8 cellular contexts compared by ENCODE assay signal in genomic region chr21:42220138-42220701, GRCh38. TPM values are rescaled to one million over a fixed set of nuclear protein-coding genes. Genes with fewer than 3 reads are reported as not detected.
A peak's percentile ranks its signal among the peaks of the same experiment; 100 is the strongest.
DNase-seq lines count a peak whose midpoint lies in the region; ATAC-seq, FAIRE-seq and TF ChIP-seq lines count a peak whose summit lies in the region.

No MANE protein-coding gene starts in this region.

- peak overlapping the region; percentile 73 to 84 for H3K27ac ChIP-seq in A549
- H3K27ac ChIP-seq in breast epithelium: peak overlapping the region; percentile 75 to 85
- H3K27ac ChIP-seq in iPS-20b (ENCODE audit: low read length): no peak overlapping the region

- H3K4me2 ChIP-seq in A549: peak overlapping the region; percentile 95

- no peaks in the 10 kb centered on the region for H3K9me3 ChIP-seq in A549
- no peaks in the 10 kb centered on the region for H3K9me3 ChIP-seq in breast epithelium
- peaks cover 9% of the 10 kb centered on the region; the same call in 1 of the 2 replicates for H3K9me3 ChIP-seq in iPS-20b (ENCODE audit: insufficient read depth, low read depth, low read length)

- DNase-seq in A549 (ENCODE audit: low read depth in 1 of 2, low spot score in 1 of 2) (peak; percentile 40 to 70), NCI-H128 (lab: John Stamatoyannopoulos, UW; ENCODE audit: unreplicated experiment) (peak; percentile 67), T-helper 22 cell (ENCODE audit: low read depth) (peak; percentile 77), breast epithelium (ENCODE audit: low spot score in 2 of 2) (peak in 1 of 2 donors; percentile 44), retinal pigment epithelial cell (ENCODE audit: low read depth) (peak; percentile 68)

- TF ChIP-seq POLR2A in A549 (IDR thresholded peaks at IDR 0.05; ENCODE audit: low read length): no peak
- no peak for TF ChIP-seq POLR2A in breast epithelium (IDR thresholded peaks at IDR 0.05)

- H3K4me1 ChIP-seq in A549 (peaks cover 4% of the 10 kb centered on the region; the same call in 2 of the 3 replicates), breast epithelium (peaks cover 0 to 4% of the 10 kb centered on the region in 2 donors), iPS-20b (ENCODE audit: insufficient read depth, low read length) (peaks cover 2% of the 10 kb centered on the region; the same call in 1 of the 2 replicates)

- TF ChIP-seq CTCF in A549 (IDR thresholded peaks at IDR 0.05) (no peak), breast epithelium (IDR thresholded peaks at IDR 0.05) (no peak), retinal pigment epithelial cell (conservative IDR thresholded peaks at IDR 0.05; ENCODE audit: low read depth, low read length) (no peak)

- no peak for FAIRE-seq in A549 (lab: Jason Lieb, UNC)

- TF ChIP-seq RAD21 in A549 (conservative IDR thresholded peaks at IDR 0.05 in 1 of 2, IDR thresholded peaks at IDR 0.05 in 1 of 2): no peak

- POLR2A ChIA-PET in A549 (lab: Yijun Ruan, JAX): interaction anchor here (0.8 to 2.8 kb wide), 3 partner anchors 14 to 38 kb away, joined by 3 to 23 read pairs (median 4); no protein-coding TSS in a partner anchor

- no peaks in the 10 kb centered on the region for H3K27me3 ChIP-seq in breast epithelium
- peaks cover 76% of the 10 kb centered on the region for H3K27me3 ChIP-seq in iPS-20b (ENCODE audit: insufficient read depth, low read length)

- ATAC-seq in A549: peak; percentile 68 to 73
- ATAC-seq in GM18858 (IDR thresholded peaks at IDR 0.05; ENCODE audit: unreplicated experiment): peak; percentile 59
- no peak for ATAC-seq in GM18861 (IDR thresholded peaks at IDR 0.05; ENCODE audit: unreplicated experiment)

- TF ChIP-seq EP300 in A549 (IDR thresholded peaks at IDR 0.05): no peak

- H3K36me3 ChIP-seq in breast epithelium (no peaks in the 10 kb centered on the region), iPS-20b (ENCODE audit: insufficient read depth, low read depth, low read length) (no peaks in the 10 kb centered on the region)

- CTCF ChIA-PET in A549 (lab: Yijun Ruan, JAX): interaction anchor here (0.6 to 2.5 kb wide), 8 partner anchors 8 to 245 kb away, joined by 3 to 9 read pairs (median 4); no protein-coding TSS in a partner anchor

- WGBS in A549 (ENCODE audit: missing lambda C conversion rate): 17% methylated on average over 26 of the region's 26 CpGs

- H3K4me3 ChIP-seq in A549 (peak overlapping the region; percentile 70), breast epithelium (peak overlapping the region; percentile 73 to 82 (median 73)), iPS-20b (ENCODE audit: low read length) (peak overlapping the region; percentile 88), retinal pigment epithelial cell (ENCODE audit: low read length) (peak overlapping the region; percentile 52)

- peak overlapping the region; percentile 68; the same call in 1 of the 2 replicates for H3K9ac ChIP-seq in iPS-20b (ENCODE audit: low read depth, low read length)

- intact Hi-C loops in breast epithelium (cut with DNase I; ENCODE audit: low total_unique reads): no loop called here

TF ChIP-seq in A549, 52 proteins besides CTCF, POLR2A, EP300 and RAD21:
- TF ChIP-seq SREBF2 (IDR thresholded peaks at IDR 0.05) (no peak), CBX2 (IDR thresholded peaks at IDR 0.05; ENCODE audit: borderline replicate concordance, low read depth) (no peak), CHD2 (IDR thresholded peaks at IDR 0.05; ENCODE audit: low read length, partially characterized antibody) (no peak), TP53 (CRISPR knock-in tag; IDR thresholded peaks at IDR 0.05) (no peak), CHD4 (IDR thresholded peaks at IDR 0.05; ENCODE audit: borderline replicate concordance) (no peak), RNF2 (IDR thresholded peaks at IDR 0.05; ENCODE audit: borderline replicate concordance, low read depth) (no peak), MAZ (IDR thresholded peaks at IDR 0.05; ENCODE audit: borderline replicate concordance, low read depth, low read length) (no peak), PBX3 (IDR thresholded peaks at IDR 0.05) (no peak), ZNF302 (CRISPR knock-in tag; IDR thresholded peaks at IDR 0.05) (no peak), ESRRA (IDR thresholded peaks at IDR 0.05; ENCODE audit: borderline replicate concordance, low read length) (no peak), REST (IDR thresholded peaks at IDR 0.05) (no peak), FOSL2 (IDR thresholded peaks at IDR 0.05) (no peak), FOSL2 (CRISPR knock-in tag; IDR thresholded peaks at IDR 0.05) (no peak), HDAC2 (IDR thresholded peaks at IDR 0.05) (no peak), ZSCAN20 (CRISPR knock-in tag; IDR thresholded peaks at IDR 0.05) (no peak), MAFK (IDR thresholded peaks at IDR 0.05; ENCODE audit: partially characterized antibody) (no peak), TFCP2L1 (CRISPR knock-in tag; IDR thresholded peaks at IDR 0.05) (no peak)
- TF ChIP-seq, protein P1, sequence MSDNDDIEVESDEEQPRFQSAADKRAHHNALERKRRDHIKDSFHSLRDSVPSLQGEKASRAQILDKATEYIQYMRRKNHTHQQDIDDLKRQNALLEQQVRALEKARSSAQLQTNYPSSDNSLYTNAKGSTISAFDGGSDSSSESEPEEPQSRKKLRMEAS (IDR thresholded peaks at IDR 0.05): no peak
- TF ChIP-seq, protein P2, sequence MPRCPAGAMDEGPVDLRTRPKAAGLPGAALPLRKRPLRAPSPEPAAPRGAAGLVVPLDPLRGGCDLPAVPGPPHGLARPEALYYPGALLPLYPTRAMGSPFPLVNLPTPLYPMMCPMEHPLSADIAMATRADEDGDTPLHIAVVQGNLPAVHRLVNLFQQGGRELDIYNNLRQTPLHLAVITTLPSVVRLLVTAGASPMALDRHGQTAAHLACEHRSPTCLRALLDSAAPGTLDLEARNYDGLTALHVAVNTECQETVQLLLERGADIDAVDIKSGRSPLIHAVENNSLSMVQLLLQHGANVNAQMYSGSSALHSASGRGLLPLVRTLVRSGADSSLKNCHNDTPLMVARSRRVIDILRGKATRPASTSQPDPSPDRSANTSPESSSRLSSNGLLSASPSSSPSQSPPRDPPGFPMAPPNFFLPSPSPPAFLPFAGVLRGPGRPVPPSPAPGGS (IDR thresholded peaks at IDR 0.05): no peak
- TF ChIP-seq, protein P3, sequence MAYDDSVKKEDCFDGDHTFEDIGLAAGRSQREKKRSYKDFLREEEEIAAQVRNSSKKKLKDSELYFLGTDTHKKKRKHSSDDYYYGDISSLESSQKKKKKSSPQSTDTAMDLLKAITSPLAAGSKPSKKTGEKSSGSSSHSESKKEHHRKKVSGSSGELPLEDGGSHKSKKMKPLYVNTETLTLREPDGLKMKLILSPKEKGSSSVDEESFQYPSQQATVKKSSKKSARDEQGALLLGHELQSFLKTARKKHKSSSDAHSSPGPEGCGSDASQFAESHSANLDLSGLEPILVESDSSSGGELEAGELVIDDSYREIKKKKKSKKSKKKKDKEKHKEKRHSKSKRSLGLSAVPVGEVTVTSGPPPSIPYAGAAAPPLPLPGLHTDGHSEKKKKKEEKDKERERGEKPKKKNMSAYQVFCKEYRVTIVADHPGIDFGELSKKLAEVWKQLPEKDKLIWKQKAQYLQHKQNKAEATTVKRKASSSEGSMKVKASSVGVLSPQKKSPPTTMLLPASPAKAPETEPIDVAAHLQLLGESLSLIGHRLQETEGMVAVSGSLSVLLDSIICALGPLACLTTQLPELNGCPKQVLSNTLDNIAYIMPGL (CRISPR knock-in tag; IDR thresholded peaks at IDR 0.05; ENCODE audit: borderline replicate concordance): no peak
- TF ChIP-seq, protein P4, sequence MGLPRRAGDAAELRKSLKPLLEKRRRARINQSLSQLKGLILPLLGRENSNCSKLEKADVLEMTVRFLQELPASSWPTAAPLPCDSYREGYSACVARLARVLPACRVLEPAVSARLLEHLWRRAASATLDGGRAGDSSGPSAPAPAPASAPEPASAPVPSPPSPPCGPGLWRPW (IDR thresholded peaks at IDR 0.05): no peak

RNA-seq across cellular contexts. Expression of gene ABCG1, which starts 1.3 kb away (rescaled TPM):
- 5.1 and 6.8 TPM in 2 replicates for polyA plus RNA-seq in A549 (2011; rRNA removed)
- polyA plus RNA-seq in A549 (2012; cell fraction: cytosol; rRNA removed): 0.40 and 0.54 TPM in 2 replicates
- 1.0 and 1.4 TPM in 2 replicates for polyA plus RNA-seq in A549 (2012; cell fraction: nucleus; rRNA removed)
- polyA plus RNA-seq in A549 (2017; fragmentation: RNase III; extraction: RNeasy Plus Mini Kit Qiagen cat#74134 plus additional on column Dnase treatment): 0.51 to 2.6 TPM (median 2.3 TPM) in 3 replicates
- 7.2 and 9.8 TPM in 2 replicates for polyA minus RNA-seq in A549 (2011; rRNA and poly(A)+ RNA removed)
- total RNA-seq in breast epithelium: 10 to 100 TPM; 10.6 to 26.2 (median 23.7) TPM
